11 cellular contexts compared by ENCODE assay signal in genomic region chr5:143004361-143004802, GRCh38.
A peak's percentile ranks its signal among the peaks of the same experiment; 100 is the strongest.
DNase-seq lines count a peak whose midpoint lies in the region; ATAC-seq and TF ChIP-seq lines count a peak whose summit lies in the region.
"Had no signal": no experiment of that assay in that cellular context is flagged by ENCODE, and none has a peak within 500 bp of the region (broad histone marks: within the 10 kb centered on the region; RNA-seq: fewer than 3 reads in every experiment).

No MANE protein-coding gene starts in this region.

- H3K27ac Mint-ChIP-seq in effector memory CD8-positive, alpha-beta T cell = peak overlapping the region; percentile 98 to 99

- H3K4me1 Mint-ChIP-seq in effector memory CD8-positive, alpha-beta T cell (ENCODE audit: low read depth in 2 of 2) = peaks cover 63 to 83% of the 10 kb centered on the region in 2 donors

- no peaks in the 10 kb centered on the region for H3K9me3 Mint-ChIP-seq in effector memory CD8-positive, alpha-beta T cell

- no peak overlapping the region for H3K4me3 ChIP-seq in esophagus squamous epithelium

- no peak for TF ChIP-seq POLR2A in erythroblast (IDR thresholded peaks at IDR 0.05; ENCODE audit: low read length)
- no peak for TF ChIP-seq POLR2A in esophagus squamous epithelium (IDR thresholded peaks at IDR 0.05)

- H3K36me3 ChIP-seq in esophagus squamous epithelium = no peaks in the 10 kb centered on the region

- H3K27me3 Mint-ChIP-seq in effector memory CD8-positive, alpha-beta T cell = no peaks in the 10 kb centered on the region

- no peak overlapping the region for H3K27ac ChIP-seq in esophagus squamous epithelium

- H3K36me3 Mint-ChIP-seq in effector memory CD8-positive, alpha-beta T cell (ENCODE audit: insufficient read depth) = peaks cover 27% of the 10 kb centered on the region

- 55 to 56% methylated on average over 3 of the region's 3 CpGs for WGBS in esophagus squamous epithelium, 2 donors

- peak overlapping the region; percentile 25 to 51 for H3K4me3 Mint-ChIP-seq in effector memory CD8-positive, alpha-beta T cell

- H3K4me1 ChIP-seq in esophagus squamous epithelium = peaks cover 6 to 49% (median 10%) of the 10 kb centered on the region in 3 donors

- no peaks in the 10 kb centered on the region for H3K27me3 ChIP-seq in esophagus squamous epithelium

- peak; percentile 49 for ATAC-seq in GM19438 (IDR thresholded peaks at IDR 0.05; ENCODE audit: low read depth, unreplicated experiment)
- peak; percentile 34 for ATAC-seq in HG03378 (IDR thresholded peaks at IDR 0.05; ENCODE audit: unreplicated experiment)
- ATAC-seq in effector memory CD8-positive, alpha-beta T cell (replicated peaks) = no peak
- ATAC-seq in GM21381 (IDR thresholded peaks at IDR 0.05; ENCODE audit: unreplicated experiment) = no peak
- ATAC-seq: HepG2 had no signal

- in situ Hi-C loops in Caki2 (cut with HindIII; ENCODE audit: low pct_unique_long_range_greater_than_20kb, low sequenced_read_pairs) = no loop called here

- DNase-seq in Caki2 (ENCODE audit: low read depth) = peak; percentile 94
- DNase-seq in effector memory CD8-positive, alpha-beta T cell = no peak
- no peak for DNase-seq in erythroblast (lab: John Stamatoyannopoulos, UW)
- DNase-seq in esophagus squamous epithelium (lab: John Stamatoyannopoulos, UW) = no peak
- DNase-seq in AG20443 (ENCODE audit: low spot score) = no peak
- DNase-seq: NCI-H748 treated with DMSO at 0.1 percent for 48 hours, occipital lobe had no signal

- no peak for TF ChIP-seq CTCF in esophagus squamous epithelium (IDR thresholded peaks at IDR 0.05)

- intact Hi-C loops in esophagus squamous epithelium (cut with DNase I) = no loop called here

- H3K9me3 ChIP-seq in esophagus squamous epithelium = no peaks in the 10 kb centered on the region

Comparison
In these comparisons a context has a peak if more than half of its experiments do, and no peak if none do; other contexts are left out.
1. ATAC-seq: peak in GM19438 (single experiment) and HG03378 (single experiment); none in effector memory CD8-positive, alpha-beta T cell (single experiment) and GM21381 (single experiment).